Comparison of ENCODE assay signal across 9 cellular contexts in genomic region chr1:97918961-97919360, GRCh38. TPM values are rescaled to one million over a fixed set of nuclear protein-coding genes. Genes with fewer than 3 reads are reported as not detected.
DNase-seq lines count a peak whose midpoint lies in the region; ATAC-seq and TF ChIP-seq lines count a peak whose summit lies in the region.
"Had no signal": no experiment of that assay in that cellular context is flagged by ENCODE, and none has a peak within 500 bp of the region (broad histone marks: within the 10 kb centered on the region; RNA-seq: fewer than 3 reads in every experiment).

No MANE protein-coding gene starts in this region.

- no peaks in the 10 kb centered on the region for H3K9me3 ChIP-seq in T-helper 17 cell (ENCODE audit: control insufficient read depth, low read length, poor library complexity, severe bottlenecking)

- no peaks in the 10 kb centered on the region for H3K27me3 Mint-ChIP-seq in T-helper 1 cell treated with Interleukin-12 subunit alpha and Interleukin-12 subunit beta and Interleukin-4 antibody, amounts not matched to agents 30 μg/mL and 1 μg/mL, for 36 hours (ENCODE audit: low read depth)
- H3K27me3 Mint-ChIP-seq in T-helper 17 cell = no peaks in the 10 kb centered on the region
- no peaks in the 10 kb centered on the region for H3K27me3 Mint-ChIP-seq in stimulated activated naive CD8-positive, alpha-beta T cell treated with anti-CD3 and anti-CD28 coated beads, Interleukin-15, amount 100 ng/mL, for 72 hours

- H3K27ac Mint-ChIP-seq in T-helper 1 cell treated with Interleukin-12 subunit alpha and Interleukin-12 subunit beta and Interleukin-4 antibody, amounts not matched to agents 30 μg/mL and 1 μg/mL, for 36 hours = peak overlapping the region; percentile 12
- H3K27ac Mint-ChIP-seq in T-helper 17 cell = peak overlapping the region; percentile 87
- no peak overlapping the region for H3K27ac Mint-ChIP-seq in stimulated activated naive CD8-positive, alpha-beta T cell treated with anti-CD3 and anti-CD28 coated beads, Interleukin-15, amount 100 ng/mL, for 72 hours

- no peak for DNase-seq in T-helper 1 cell
- DNase-seq in T-helper 17 cell = no peak
- DNase-seq in fibroblast of the aortic adventitia (ENCODE audit: low read depth) = no peak
- DNase-seq in stimulated activated naive CD8-positive, alpha-beta T cell treated with anti-CD3 and anti-CD28 coated beads, Interleukin-15, amount 100 ng/mL, for 72 hours = no peak
- DNase-seq in glomerular visceral epithelial cell (ENCODE audit: extremely low spot score) = no peak
- DNase-seq in iPS-NIHi7 (ENCODE audit: extremely low spot score) = no peak
- no peak for DNase-seq in effector CD4-positive, alpha-beta T cell
- DNase-seq: NCI-H2171 had no signal

- H3K9me3 Mint-ChIP-seq in T-helper 1 cell treated with Interleukin-12 subunit alpha and Interleukin-12 subunit beta and Interleukin-4 antibody, amounts not matched to agents 30 μg/mL and 1 μg/mL, for 36 hours = no peaks in the 10 kb centered on the region
- H3K9me3 Mint-ChIP-seq in stimulated activated naive CD8-positive, alpha-beta T cell treated with anti-CD3 and anti-CD28 coated beads, Interleukin-15, amount 100 ng/mL, for 72 hours = peaks cover 0 to 5% of the 10 kb centered on the region in 2 donors

- peak overlapping the region; percentile 96 for H3K4me3 Mint-ChIP-seq in T-helper 1 cell treated with Interleukin-12 subunit alpha and Interleukin-12 subunit beta and Interleukin-4 antibody, amounts not matched to agents 30 μg/mL and 1 μg/mL, for 36 hours
- H3K4me3 Mint-ChIP-seq in T-helper 17 cell = peak overlapping the region; percentile 97
- H3K4me3 Mint-ChIP-seq in stimulated activated naive CD8-positive, alpha-beta T cell treated with anti-CD3 and anti-CD28 coated beads, Interleukin-15, amount 100 ng/mL, for 72 hours = peak overlapping the region; percentile 98

- no peak for TF ChIP-seq CTCF in fibroblast of the aortic adventitia (IDR thresholded peaks at IDR 0.05; ENCODE audit: insufficient read depth, low read length)

- peaks cover 12% of the 10 kb centered on the region for H3K36me3 Mint-ChIP-seq in T-helper 1 cell treated with Interleukin-12 subunit alpha and Interleukin-12 subunit beta and Interleukin-4 antibody, amounts not matched to agents 30 μg/mL and 1 μg/mL, for 36 hours (ENCODE audit: low read depth)
- H3K36me3 Mint-ChIP-seq in T-helper 17 cell (ENCODE audit: low read depth) = no peaks in the 10 kb centered on the region

- peaks cover 42% of the 10 kb centered on the region for H3K4me1 Mint-ChIP-seq in T-helper 1 cell treated with Interleukin-12 subunit alpha and Interleukin-12 subunit beta and Interleukin-4 antibody, amounts not matched to agents 30 μg/mL and 1 μg/mL, for 36 hours (ENCODE audit: low read depth)
- peaks cover 37% of the 10 kb centered on the region for H3K4me1 Mint-ChIP-seq in T-helper 17 cell
- H3K4me1 Mint-ChIP-seq in stimulated activated naive CD8-positive, alpha-beta T cell treated with anti-CD3 and anti-CD28 coated beads, Interleukin-15, amount 100 ng/mL, for 72 hours = peaks cover 57% of the 10 kb centered on the region

- H3K4me3 ChIP-seq in fibroblast of the aortic adventitia (ENCODE audit: low read depth, low read length) = peak overlapping the region; percentile 97

- no peak for ATAC-seq in T-helper 17 cell
- no peak for ATAC-seq in stimulated activated naive CD8-positive, alpha-beta T cell treated with anti-CD3 and anti-CD28 coated beads, Interleukin-15, amount 100 ng/mL, for 72 hours

RNA-seq across cellular contexts. Expression of gene DPYD, which starts 1.9 kb away (rescaled TPM):
- 10 to 100 TPM; 52.3 to 53.6 TPM for total RNA-seq in T-helper 17 cell
- total RNA-seq in fibroblast of the aortic adventitia (ENCODE audit: low replicate concordance) = 81.9 and 183 TPM in 2 replicates

Comparison
In these comparisons a context has a peak if more than half of its experiments do, and no peak if none do; other contexts are left out.
1. H3K27ac Mint-ChIP-seq: peak in T-helper 1 cell treated with Interleukin-12 subunit alpha and Interleukin-12 subunit beta and Interleukin-4 antibody, amounts not matched to agents 30 μg/mL and 1 μg/mL, for 36 hours (single experiment) and T-helper 17 cell (single experiment); none in stimulated activated naive CD8-positive, alpha-beta T cell treated with anti-CD3 and anti-CD28 coated beads, Interleukin-15, amount 100 ng/mL, for 72 hours (0 of 2).
2. Peak in every context shown above with its lines, with median percentiles within 50 percentile points of each other: H3K4me3 Mint-ChIP-seq.